ENCODE assay signal across 14 cellular contexts in genomic region chr19:15264933-15265206, GRCh38. TPM values are rescaled to one million over a fixed set of nuclear protein-coding genes. Genes with fewer than 3 reads are reported as not detected.
DNase-seq lines count a peak whose midpoint lies in the region; ATAC-seq, FAIRE-seq and TF ChIP-seq lines count a peak whose summit lies in the region.
"Had no signal": no experiment of that assay in that cellular context is flagged by ENCODE, and none has a peak within 500 bp of the region (broad histone marks: within the 10 kb centered on the region; RNA-seq: fewer than 3 reads in every experiment).

No MANE protein-coding gene starts in this region.

- CTCF ChIA-PET in HepG2 (lab: Yijun Ruan, JAX; ENCODE audit: low intra/inter-chr PET ratio, low total read pairs) = interaction anchor here (2.0 kb wide), 1 partner anchor 33 kb away, joined by 8 read pairs; no protein-coding TSS in a partner anchor

- H2AFZ ChIP-seq in HepG2 (ENCODE audit: low read length) = no peak overlapping the region

- no peak overlapping the region for H3K4me2 ChIP-seq in HepG2 (ENCODE audit: low read depth, low read length)

- peak; percentile 38 for ATAC-seq in HepG2
- ATAC-seq in right lobe of liver = no peak
- no peak for ATAC-seq in HG03460 (IDR thresholded peaks at IDR 0.05; ENCODE audit: unreplicated experiment)

- in situ Hi-C loops in HepG2 (cut with HindIII; ENCODE audit: extremely low pct_ligation_motif_present, low pct_unique_long_range_greater_than_20kb) = no loop called here

- H3K4me1 ChIP-seq in HepG2 (ENCODE audit: insufficient read depth, low read length) = peaks cover 28% of the 10 kb centered on the region
- peaks cover 2 to 44% (median 24%) of the 10 kb centered on the region in 4 donors for H3K4me1 ChIP-seq in right lobe of liver
- peaks cover 57 to 69% (median 65%) of the 10 kb centered on the region in 4 donors for H3K4me1 ChIP-seq in esophagus muscularis mucosa
- H3K4me1 ChIP-seq in rectal smooth muscle tissue (ENCODE audit: control insufficient read depth, insufficient read depth, low read length) = peaks cover 33% of the 10 kb centered on the region
- peaks cover 50% of the 10 kb centered on the region for H3K4me1 ChIP-seq in vagina

- H3K79me2 ChIP-seq in HepG2 (ENCODE audit: insufficient read depth, low read length) = peaks cover 40% of the 10 kb centered on the region

- no peaks in the 10 kb centered on the region for H3K27me3 Mint-ChIP-seq in progenitor cell of endocrine pancreas

- intact Hi-C loops in HepG2 (cut with micrococcal nuclease; ENCODE audit: unreplicated experiment) (loop anchor here (1.0 to 10.0 kb wide), 3 partner anchors 32 to 152 kb away; partner anchors contain the start of gene AKAP8L), right lobe of liver (cut with DNase I) (loop anchor here (5.0 to 10.0 kb wide), 3 partner anchors 60 to 292 kb away; partner anchors contain the start of gene AKAP8 (in 1 of the 2)), esophagus muscularis mucosa (cut with DNase I) (loop anchor here (2.0 to 5.0 kb wide), 4 partner anchors 66 to 292 kb away; partner anchors contain the start of gene AKAP8), vagina (cut with DNase I) (loop anchor here (2.0 to 10.0 kb wide), 4 partner anchors 14 to 290 kb away; partner anchors contain the start of gene BRD4)

- no peak overlapping the region for H3K27ac ChIP-seq in HepG2 (ENCODE audit: extremely low read length, insufficient read depth, low read length)
- H3K27ac ChIP-seq in right lobe of liver = peak overlapping the region in 1 of 3 donors; percentile 57
- H3K27ac ChIP-seq in esophagus muscularis mucosa (replicated peaks in 1 of 4) = peak overlapping the region; percentile 58 to 92 (median 72)
- H3K27ac ChIP-seq in rectal smooth muscle tissue (ENCODE audit: low read depth, low read length) = peak overlapping the region; percentile 95
- peak overlapping the region; percentile 67 for H3K27ac ChIP-seq in vagina

- no CpG with 5 or more reads among the region's 1 CpG for WGBS in HepG2 (ENCODE audit: low lambda C conversion rate)
- no CpG with 5 or more reads among the region's 1 CpG for WGBS in right lobe of liver (ENCODE audit: insufficient coverage, low coverage, low lambda C conversion rate, missing lambda C conversion rate)
- WGBS in esophagus muscularis mucosa = 40% methylated on average over 1 of the region's 1 CpG

- BruUV-seq in HepG2 (replicated peaks; lab: Mats Ljungman, UMichigan) = no TSS peak

- peaks cover 6% of the 10 kb centered on the region for H3K4me1 Mint-ChIP-seq in progenitor cell of endocrine pancreas (ENCODE audit: low read depth)

- H3K9me3 Mint-ChIP-seq in progenitor cell of endocrine pancreas (ENCODE audit: low read depth) = no peaks in the 10 kb centered on the region
- H3K9me3 Mint-ChIP-seq: T-helper 1 cell treated with Interleukin-12 subunit alpha and Interleukin-12 subunit beta and Interleukin-4 antibody, amounts not matched to agents 30 μg/mL and 1 μg/mL, for 36 hours had no signal

- no peak for TF ChIP-seq POLR2A in HepG2 (IDR thresholded peaks at IDR 0.05; ENCODE audit: insufficient read depth in 1 of 2, low read depth in 2 of 2, low read length in 2 of 2)
- no peak for TF ChIP-seq POLR2A in right lobe of liver (IDR thresholded peaks at IDR 0.05)
- TF ChIP-seq POLR2A in esophagus muscularis mucosa (IDR thresholded peaks at IDR 0.05; ENCODE audit: low read depth) = no peak
- TF ChIP-seq POLR2A in vagina (IDR thresholded peaks at IDR 0.05) = no peak

- H3K36me3 ChIP-seq in HepG2 (replicated peaks in 1 of 2; ENCODE audit: control insufficient read depth in 1 of 2, insufficient read depth in 2 of 2, low read length in 2 of 2) (peaks cover 45 to 90% of the 10 kb centered on the region in 2 experiments), right lobe of liver (peaks cover 6 to 63% (median 35%) of the 10 kb centered on the region in 4 donors), esophagus muscularis mucosa (peaks cover 33 to 80% (median 79%) of the 10 kb centered on the region in 4 donors), rectal smooth muscle tissue (ENCODE audit: control insufficient read depth, insufficient read depth, low read length) (peaks cover 41% of the 10 kb centered on the region), vagina (peaks cover 0 to 55% of the 10 kb centered on the region in 2 donors)

- H3K27ac Mint-ChIP-seq in progenitor cell of endocrine pancreas = no peak overlapping the region
- H3K27ac Mint-ChIP-seq: T-helper 1 cell treated with Interleukin-12 subunit alpha and Interleukin-12 subunit beta and Interleukin-4 antibody, amounts not matched to agents 30 μg/mL and 1 μg/mL, for 36 hours had no signal

- H3K36me3 Mint-ChIP-seq in progenitor cell of endocrine pancreas (ENCODE audit: insufficient read depth) = peaks cover 15% of the 10 kb centered on the region

- H3K9me3 ChIP-seq in HepG2 (ENCODE audit: low read length) (no peaks in the 10 kb centered on the region), right lobe of liver (no peaks in the 10 kb centered on the region), esophagus muscularis mucosa (no peaks in the 10 kb centered on the region), vagina (no peaks in the 10 kb centered on the region)
- H3K9me3 ChIP-seq: mucosa of descending colon had no signal

- POLR2A ChIA-PET in HepG2 (lab: Yijun Ruan, JAX) = no interaction called here

- peaks cover 58% of the 10 kb centered on the region for H4K20me1 ChIP-seq in HepG2 (ENCODE audit: insufficient read depth, low read length)

- H3K27me3 ChIP-seq in HepG2 (ENCODE audit: control insufficient read depth in 1 of 2, insufficient read depth in 2 of 2, low read length in 2 of 2) = no peaks in the 10 kb centered on the region
- H3K27me3 ChIP-seq in right lobe of liver = no peaks in the 10 kb centered on the region
- H3K27me3 ChIP-seq in esophagus muscularis mucosa = no peaks in the 10 kb centered on the region
- no peaks in the 10 kb centered on the region for H3K27me3 ChIP-seq in rectal smooth muscle tissue (ENCODE audit: control insufficient read depth, insufficient read depth, low read length)
- H3K27me3 ChIP-seq in vagina = no peaks in the 10 kb centered on the region

- H3K4me3 ChIP-seq in HepG2 (replicated peaks in 1 of 3; ENCODE audit: insufficient read depth in 1 of 3, low read depth in 2 of 3, low read length in 3 of 3) = no peak overlapping the region
- H3K4me3 ChIP-seq in right lobe of liver = no peak overlapping the region
- no peak overlapping the region for H3K4me3 ChIP-seq in esophagus muscularis mucosa
- no peak overlapping the region for H3K4me3 ChIP-seq in rectal smooth muscle tissue (ENCODE audit: low read length)
- no peak overlapping the region for H3K4me3 ChIP-seq in vagina
- H3K4me3 ChIP-seq: mucosa of descending colon had no signal

- TF ChIP-seq EP300 in HepG2 (IDR thresholded peaks at IDR 0.05; ENCODE audit: low read depth in 2 of 2, low read length in 2 of 2) = no peak
- no peak for TF ChIP-seq EP300 in HepG2 (CRISPR knock-in tag; IDR thresholded peaks at IDR 0.05; ENCODE audit: borderline replicate concordance)
- TF ChIP-seq EP300 in esophagus muscularis mucosa (IDR thresholded peaks at IDR 0.05) = no peak

- TF ChIP-seq CTCF in HepG2 (CRISPR knock-in tag; IDR thresholded peaks at IDR 0.05) (no peak), right lobe of liver (IDR thresholded peaks at IDR 0.05) (no peak), esophagus muscularis mucosa (IDR thresholded peaks at IDR 0.05) (no peak), vagina (IDR thresholded peaks at IDR 0.05) (no peak), progenitor cell of endocrine pancreas (IDR thresholded peaks at IDR 0.05; ENCODE audit: unreplicated experiment) (no peak)

- no peak overlapping the region for H3K9ac ChIP-seq in HepG2 (ENCODE audit: insufficient read depth, low read depth, low read length)
- H3K9ac ChIP-seq in rectal smooth muscle tissue (ENCODE audit: low read length) = no peak overlapping the region

- TF ChIP-seq RAD21 in HepG2 (CRISPR knock-in tag; IDR thresholded peaks at IDR 0.05) = no peak

- no peak for DNase-seq in HepG2 (ENCODE audit: low spot score)
- DNase-seq in right lobe of liver = no peak
- no peak for DNase-seq in esophagus muscularis mucosa (ENCODE audit: extremely low spot score)
- no peak for DNase-seq in vagina (ENCODE audit: extremely low spot score in 2 of 2)
- no peak for DNase-seq in progenitor cell of endocrine pancreas (ENCODE audit: low spot score, unreplicated experiment)
- no peak for DNase-seq in epidermal melanocyte (ENCODE audit: insufficient read length, low spot score)
- DNase-seq: effector CD4-positive, alpha-beta T cell; foreskin fibroblast; mucosa of descending colon; NCI-H774 had no signal

- no peak for FAIRE-seq in HepG2 (lab: Jason Lieb, UNC)

- no peak overlapping the region for H3K4me3 Mint-ChIP-seq in progenitor cell of endocrine pancreas (ENCODE audit: low read depth)
- H3K4me3 Mint-ChIP-seq: T-helper 1 cell treated with Interleukin-12 subunit alpha and Interleukin-12 subunit beta and Interleukin-4 antibody, amounts not matched to agents 30 μg/mL and 1 μg/mL, for 36 hours had no signal

RNA-seq across cellular contexts. Expression of gene EPHX3, which starts 32.6 kb away (rescaled TPM):
- 0.07 TPM in 1 of 2 replicates, not detected in the other for total RNA-seq in HepG2 (2016; rRNA removed; fragmentation: Illumina TruSeq; extraction: Trizol)
- total RNA-seq in HepG2 (2016; cell fraction: cytosol; rRNA removed; fragmentation: Illumina TruSeq; extraction: Trizol; ENCODE audit: low read depth) = not detected in 2 replicates
- 0.06 TPM in 1 of 2 replicates, not detected in the other for total RNA-seq in HepG2 (2016; cell fraction: insoluble cytoplasmic fraction; rRNA removed; fragmentation: Illumina TruSeq; extraction: Trizol)
- not detected in 2 replicates for total RNA-seq in HepG2 (2016; cell fraction: membrane; rRNA removed; fragmentation: Illumina TruSeq; extraction: Trizol)
- total RNA-seq in HepG2 (2016; cell fraction: nucleus; rRNA removed; fragmentation: Illumina TruSeq; extraction: Trizol) = not detected in 2 replicates
- 0.15 and 0.17 TPM in 2 replicates for polyA plus RNA-seq in HepG2 (2011; rRNA removed)
- polyA plus RNA-seq in HepG2 (2011; cell fraction: cytosol; rRNA removed) = 0.04 and 0.05 TPM in 2 replicates
- polyA plus RNA-seq in HepG2 (2011; cell fraction: nucleus; rRNA removed) = 0.78 and 0.82 TPM in 2 replicates
- 0.07 TPM in 1 of 2 replicates, not detected in the other for polyA plus RNA-seq in HepG2 (2012)
- not detected in 2 replicates for polyA plus RNA-seq in HepG2 (2016; cell fraction: cytosol; fragmentation: Illumina TruSeq; extraction: Trizol; ENCODE audit: low read depth)
- polyA plus RNA-seq in HepG2 (2016; cell fraction: insoluble cytoplasmic fraction; fragmentation: Illumina TruSeq; extraction: Trizol; ENCODE audit: low read depth) = not detected in 2 replicates
- polyA plus RNA-seq in HepG2 (2016; cell fraction: membrane; fragmentation: Illumina TruSeq; extraction: Trizol; ENCODE audit: low read depth) = 0.10 TPM in 1 of 2 replicates, not detected in the other
- not detected in 2 replicates for polyA plus RNA-seq in HepG2 (2016; cell fraction: nucleus; fragmentation: Illumina TruSeq; extraction: Trizol; ENCODE audit: insufficient read depth, low read depth)
- 0.76 and 0.96 TPM in 2 replicates for polyA minus RNA-seq in HepG2 (2011; rRNA and poly(A)+ RNA removed; ENCODE audit: low replicate concordance)
- polyA minus RNA-seq in HepG2 (2011; cell fraction: cytosol; rRNA and poly(A)+ RNA removed) = not detected in 2 replicates
- polyA minus RNA-seq in HepG2 (2011; cell fraction: nucleus; rRNA and poly(A)+ RNA removed) = 0.99 and 1.2 TPM in 2 replicates
- total RNA-seq in right lobe of liver = under 1 TPM in 3 of 6 experiments, not detected in 3; 0.20 to 0.25 (median 0.22) TPM
- 1 to 10 TPM in 1 of 4 donors, not detected in 3; 1.6 TPM for total RNA-seq in esophagus muscularis mucosa
- total RNA-seq in vagina = 14.0 TPM
- 7.1 and 7.8 TPM in 2 replicates for total RNA-seq in progenitor cell of endocrine pancreas
- total RNA-seq: HT-29 had no signal
